In the genomic region with DNA sequence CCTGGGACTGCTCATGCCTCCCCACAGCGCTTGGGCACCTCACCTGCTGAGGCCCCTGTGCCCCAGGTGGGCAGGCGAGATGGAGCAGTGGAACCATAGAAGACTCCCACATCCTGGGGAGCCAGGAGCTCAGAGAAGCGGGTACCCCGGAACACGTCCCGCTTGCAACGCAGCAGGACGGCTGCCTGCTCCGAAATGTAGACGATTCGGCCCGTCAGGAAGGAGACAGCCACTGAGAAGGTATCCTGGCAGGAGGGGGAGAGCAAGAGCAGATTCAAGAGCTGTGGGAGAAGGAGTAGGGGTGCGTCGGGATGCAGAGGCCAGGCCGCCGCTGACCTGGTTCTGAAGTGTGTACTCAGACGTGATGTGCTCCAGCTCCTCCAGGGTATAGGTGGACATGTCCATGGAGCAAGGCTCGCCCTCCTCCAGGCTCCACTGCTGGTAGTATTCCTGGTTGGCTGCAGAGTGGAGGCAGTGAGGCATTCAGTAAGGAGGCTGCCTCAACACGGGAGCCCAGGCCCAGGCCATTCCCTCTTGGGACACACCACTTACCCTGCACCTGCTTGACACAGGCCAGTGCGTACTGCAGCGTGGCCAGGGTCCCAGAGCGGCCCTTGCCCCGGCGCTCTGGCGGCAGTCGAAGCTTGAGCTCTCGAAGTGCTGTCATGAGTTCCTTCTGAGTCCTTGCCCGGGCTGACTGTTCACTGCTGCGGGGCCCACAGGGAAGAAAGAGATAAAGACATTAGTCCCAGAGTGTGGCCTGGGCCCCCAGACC, we compare ENCODE assay signal across 10 cellular contexts. TPM values are rescaled to one million over a fixed set of nuclear protein-coding genes. Genes with fewer than 3 reads are reported as not detected.
A peak's percentile ranks its signal among the peaks of the same experiment; 100 is the strongest.
DNase-seq lines count a peak whose midpoint lies in the region; ATAC-seq and TF ChIP-seq lines count a peak whose summit lies in the region.
"Had no signal": no experiment of that assay in that cellular context is flagged by ENCODE, and none has a peak within 500 bp of the region (broad histone marks: within the 10 kb centered on the region; RNA-seq: fewer than 3 reads in every experiment).

No MANE protein-coding gene starts in this region.

- H3K4me1 ChIP-seq in neuronal stem cell (ENCODE audit: control insufficient read depth in 2 of 2, insufficient read depth in 1 of 2, low read depth in 1 of 2, low read length in 2 of 2) (peaks cover 20 to 23% of the 10 kb centered on the region in 2 donors), HAP-1 (peaks cover 29% of the 10 kb centered on the region)

- H2BK120ac ChIP-seq in neuronal stem cell (ENCODE audit: low read depth, low read length), result no peak overlapping the region

- H2BK15ac ChIP-seq in neuronal stem cell (ENCODE audit: low read length), result peak overlapping the region; percentile 45

- H3K23ac ChIP-seq in neuronal stem cell (ENCODE audit: low read depth, low read length, poor library complexity), result no peak overlapping the region

- no peak overlapping the region for H3K9ac ChIP-seq in neuronal stem cell (ENCODE audit: low read depth, low read length, poor library complexity)

- H3K4me3 ChIP-seq in neuronal stem cell (ENCODE audit: low read length in 2 of 2) (peak overlapping the region in 1 of 2 donors; percentile 21), HAP-1 (no peak overlapping the region)

- no peak overlapping the region for H4K91ac ChIP-seq in neuronal stem cell (ENCODE audit: low read depth, low read length, poor library complexity)

- no peak overlapping the region for H3K4ac ChIP-seq in neuronal stem cell (ENCODE audit: low read length)

- no peak overlapping the region for H4K8ac ChIP-seq in neuronal stem cell (ENCODE audit: low read depth, low read length)

- no peak overlapping the region for H3K27ac Mint-ChIP-seq in CD4-positive, alpha-beta T cell
- H3K27ac Mint-ChIP-seq in activated T-helper 17 cell treated with anti-CD3 and anti-CD28 coated beads, Interleukin-2, amount 50 U/mL, for 72 hours, result peak overlapping the region; percentile 46
- H3K27ac Mint-ChIP-seq: activated B cell treated with CpG ODN at 0.5 μM for 24 hours had no signal

- POLR2A ChIA-PET in CD4-positive, alpha-beta T cell (lab: Charles Lee), result interaction anchor here (2.8 to 16.4 kb wide), 2 partner anchors 10 to 25 kb away, joined by 37 to 419 read pairs; partner anchors contain the start of gene TMEM107

- TF ChIP-seq CTCF in CD4-positive, alpha-beta T cell (IDR thresholded peaks at IDR 0.05), result no peak

- in situ Hi-C loops in HAP-1 (cut with MboI; ENCODE audit: low sequenced_read_pairs), result loop anchor here (25.0 kb wide), 1 partner anchor 912 kb away; the partner anchor contains the start of genes DVL2, GABARAP and PHF23

- H2BK5ac ChIP-seq in neuronal stem cell (ENCODE audit: low read length), result no peak overlapping the region

- peaks cover 42 to 53% of the 10 kb centered on the region in 2 donors for H3K36me3 ChIP-seq in neuronal stem cell (replicated peaks in 1 of 2; ENCODE audit: control insufficient read depth in 2 of 2, insufficient read depth in 2 of 2, low read length in 2 of 2)
- H3K36me3 ChIP-seq in HAP-1 (replicated peaks), result peaks cover 48% of the 10 kb centered on the region

- H3K27me3 ChIP-seq in CD4-positive, alpha-beta T cell (ENCODE audit: control insufficient read depth, insufficient read depth, low read length), result no peaks in the 10 kb centered on the region
- H3K27me3 ChIP-seq in neuronal stem cell (ENCODE audit: control insufficient read depth in 3 of 3, insufficient read depth in 3 of 3, low read depth in 1 of 3, low read length in 3 of 3) (no peaks in the 10 kb centered on the region), HAP-1 (ENCODE audit: low read depth) (no peaks in the 10 kb centered on the region)

- no peak overlapping the region for H2AK5ac ChIP-seq in neuronal stem cell (ENCODE audit: low read depth, low read length)

- ATAC-seq in CD4-positive, alpha-beta T cell (ENCODE audit: poor library complexity), result no peak
- no peak for ATAC-seq in activated T-helper 17 cell treated with anti-CD3 and anti-CD28 coated beads, Interleukin-2, amount 50 U/mL, for 72 hours (replicated peaks)
- no peak for ATAC-seq in HG02610 (IDR thresholded peaks at IDR 0.05; ENCODE audit: unreplicated experiment)

- peak overlapping the region; percentile 56 for H3K4me3 Mint-ChIP-seq in CD4-positive, alpha-beta T cell
- no peak overlapping the region for H3K4me3 Mint-ChIP-seq in activated T-helper 17 cell treated with anti-CD3 and anti-CD28 coated beads, Interleukin-2, amount 50 U/mL, for 72 hours

- intact Hi-C loops in CD4-positive, alpha-beta T cell (cut with DNase I, micrococcal nuclease), result loop anchor here (10.0 kb wide), 2 partner anchors 315 to 665 kb away; partner anchors contain the start of genes KDM6B (in 1 of the 2), POLR2A (in 1 of the 2) and SLC35G6 (in 1 of the 2)

- no peak overlapping the region for H2AFZ ChIP-seq in neuronal stem cell (ENCODE audit: low read length)

- peaks cover 4% of the 10 kb centered on the region for H3K27me3 Mint-ChIP-seq in CD4-positive, alpha-beta T cell
- no peaks in the 10 kb centered on the region for H3K27me3 Mint-ChIP-seq in activated T-helper 17 cell treated with anti-CD3 and anti-CD28 coated beads, Interleukin-2, amount 50 U/mL, for 72 hours
- H3K27me3 Mint-ChIP-seq: activated B cell treated with CpG ODN at 0.5 μM for 24 hours had no signal

- no peak overlapping the region for H3K4me2 ChIP-seq in neuronal stem cell (ENCODE audit: insufficient read depth, low read length, poor library complexity, severe bottlenecking)

- no peak overlapping the region for H3K14ac ChIP-seq in neuronal stem cell (ENCODE audit: low read length)

- H3K27ac ChIP-seq in CD4-positive, alpha-beta T cell (ENCODE audit: low read depth, low read length), result peak overlapping the region; percentile 99
- H3K27ac ChIP-seq in neuronal stem cell (replicated peaks; ENCODE audit: low read length), result no peak overlapping the region

- no peak for DNase-seq in CD4-positive, alpha-beta T cell
- DNase-seq in neuronal stem cell (ENCODE audit: low spot score) (no peak), NCI-H345 (lab: John Stamatoyannopoulos, UW) (no peak), HAP-1 (ENCODE audit: low spot score in 2 of 2) (no peak)
- DNase-seq: activated B cell treated with CpG ODN at 0.5 μM for 24 hours, NCI-H2081 treated with DMSO at 0.1 percent for 48 hours, retina had no signal

- H3K9me3 Mint-ChIP-seq in CD4-positive, alpha-beta T cell, result no peaks in the 10 kb centered on the region
- no peaks in the 10 kb centered on the region for H3K9me3 Mint-ChIP-seq in activated T-helper 17 cell treated with anti-CD3 and anti-CD28 coated beads, Interleukin-2, amount 50 U/mL, for 72 hours
- H3K9me3 Mint-ChIP-seq: activated B cell treated with CpG ODN at 0.5 μM for 24 hours had no signal

- H3K36me3 Mint-ChIP-seq in CD4-positive, alpha-beta T cell (ENCODE audit: low read depth), result peaks cover 97% of the 10 kb centered on the region
- H3K36me3 Mint-ChIP-seq in activated T-helper 17 cell treated with anti-CD3 and anti-CD28 coated beads, Interleukin-2, amount 50 U/mL, for 72 hours (ENCODE audit: low read depth), result no peaks in the 10 kb centered on the region

- no peaks in the 10 kb centered on the region for H3K9me3 ChIP-seq in CD4-positive, alpha-beta T cell (ENCODE audit: control insufficient read depth, low read length)
- H3K9me3 ChIP-seq in neuronal stem cell (replicated peaks in 1 of 2; ENCODE audit: control insufficient read depth in 2 of 2, insufficient read depth in 1 of 2, low read depth in 1 of 2, low read length in 2 of 2) (no peaks in the 10 kb centered on the region), HAP-1 (no peaks in the 10 kb centered on the region)

- H3K4me1 Mint-ChIP-seq in CD4-positive, alpha-beta T cell (ENCODE audit: low read depth), result peaks cover 41% of the 10 kb centered on the region
- H3K4me1 Mint-ChIP-seq in activated T-helper 17 cell treated with anti-CD3 and anti-CD28 coated beads, Interleukin-2, amount 50 U/mL, for 72 hours, result peaks cover 21% of the 10 kb centered on the region

- no CpG with 5 or more reads among the region's 29 CpGs for WGBS in neuronal stem cell (ENCODE audit: extremely low coverage in 2 of 2, insufficient read length in 2 of 2, insufficient replicate concordance in 1 of 2), 2 donors

- H3K79me1 ChIP-seq in neuronal stem cell (ENCODE audit: low read depth, low read length), result peaks cover 8% of the 10 kb centered on the region

- no peak overlapping the region for H3K18ac ChIP-seq in neuronal stem cell (ENCODE audit: low read length)

- CTCF ChIA-PET in CD4-positive, alpha-beta T cell (lab: Charles Lee), result no interaction called here

- no peak overlapping the region for H2BK12ac ChIP-seq in neuronal stem cell (ENCODE audit: low read length)

RNA-seq across cellular contexts. Expression of gene PER1, which starts 2.6 kb away (rescaled TPM):
- 1,000 to 10,000 TPM; 1,723 to 1,794 TPM for total RNA-seq in CD4-positive, alpha-beta T cell
- total RNA-seq in activated T-helper 17 cell treated with anti-CD3 and anti-CD28 coated beads, Interleukin-2, amount 50 U/mL, for 72 hours, result 100 to 1,000 TPM in 1 of 2 donors, 10 to 100 TPM in 1; 52.0 to 269 TPM
- polyA plus RNA-seq in neuronal stem cell (2013, experiment 1 of 2), result 17.0 TPM
- 18.7 TPM for polyA plus RNA-seq in neuronal stem cell (2013, experiment 2 of 2)

RNA-seq across cellular contexts. Expression of gene VAMP2, which starts 13.1 kb away (rescaled TPM):
- total RNA-seq in CD4-positive, alpha-beta T cell, result 100 to 1,000 TPM; 351 to 366 TPM
- 10 to 100 TPM; 41.7 to 66.2 TPM for total RNA-seq in activated T-helper 17 cell treated with anti-CD3 and anti-CD28 coated beads, Interleukin-2, amount 50 U/mL, for 72 hours
- polyA plus RNA-seq in neuronal stem cell (2013, experiment 1 of 2), result 47.3 TPM
- 45.3 TPM for polyA plus RNA-seq in neuronal stem cell (2013, experiment 2 of 2)

RNA-seq across cellular contexts. Expression of gene HES7, which starts 25.7 kb away (rescaled TPM):
- under 1 TPM; 0.52 to 0.53 TPM for total RNA-seq in CD4-positive, alpha-beta T cell
- total RNA-seq in activated T-helper 17 cell treated with anti-CD3 and anti-CD28 coated beads, Interleukin-2, amount 50 U/mL, for 72 hours, result 10 to 100 TPM in 1 of 2 donors, 1 to 10 TPM in 1; 2.9 to 10.0 TPM
- polyA plus RNA-seq in neuronal stem cell (2013, experiment 1 of 2), result 5.8 TPM
- 4.2 TPM for polyA plus RNA-seq in neuronal stem cell (2013, experiment 2 of 2)

RNA-seq across cellular contexts. Expression of gene TMEM107, which starts 26.6 kb away (rescaled TPM):
- 10 to 100 TPM; 12.2 to 12.9 TPM for total RNA-seq in CD4-positive, alpha-beta T cell
- 10 to 100 TPM; 43.3 to 45.3 TPM for total RNA-seq in activated T-helper 17 cell treated with anti-CD3 and anti-CD28 coated beads, Interleukin-2, amount 50 U/mL, for 72 hours
- polyA plus RNA-seq in neuronal stem cell (2013, experiment 1 of 2), result 14.8 TPM
- polyA plus RNA-seq in neuronal stem cell (2013, experiment 2 of 2), result 15.2 TPM

RNA-seq across cellular contexts. Expression of gene ALOXE3, which starts 31.3 kb away (rescaled TPM):
- under 1 TPM; 0.81 to 0.91 TPM for total RNA-seq in CD4-positive, alpha-beta T cell
- 1 to 10 TPM in 1 of 2 donors, under 1 TPM in 1; 0.13 to 1.3 TPM for total RNA-seq in activated T-helper 17 cell treated with anti-CD3 and anti-CD28 coated beads, Interleukin-2, amount 50 U/mL, for 72 hours
- 0.07 TPM for polyA plus RNA-seq in neuronal stem cell (2013, experiment 1 of 2)
- 0.11 TPM for polyA plus RNA-seq in neuronal stem cell (2013, experiment 2 of 2)
- total RNA-seq: activated B cell treated with CpG ODN at 0.5 μM for 24 hours, HT-29 had no signal

Comparison
In these comparisons a context has a peak if more than half of its experiments do, and no peak if none do; other contexts are left out.
1. RNA of gene PER1, which starts 2.6 kb away (total RNA-seq): 1,723 to 1,794 TPM in CD4-positive, alpha-beta T cell; 52.0 to 269 TPM in activated T-helper 17 cell treated with anti-CD3 and anti-CD28 coated beads, Interleukin-2, amount 50 U/mL, for 72 hours; every median in the first group is over 4 times any median in the second.
2. RNA of gene VAMP2, which starts 13.1 kb away (total RNA-seq): 351 to 366 TPM in CD4-positive, alpha-beta T cell; 41.7 to 66.2 TPM in activated T-helper 17 cell treated with anti-CD3 and anti-CD28 coated beads, Interleukin-2, amount 50 U/mL, for 72 hours; every median in the first group is over 4 times any median in the second.